Comparison of ENCODE assay signal across 1 cellular context in the genomic region with DNA sequence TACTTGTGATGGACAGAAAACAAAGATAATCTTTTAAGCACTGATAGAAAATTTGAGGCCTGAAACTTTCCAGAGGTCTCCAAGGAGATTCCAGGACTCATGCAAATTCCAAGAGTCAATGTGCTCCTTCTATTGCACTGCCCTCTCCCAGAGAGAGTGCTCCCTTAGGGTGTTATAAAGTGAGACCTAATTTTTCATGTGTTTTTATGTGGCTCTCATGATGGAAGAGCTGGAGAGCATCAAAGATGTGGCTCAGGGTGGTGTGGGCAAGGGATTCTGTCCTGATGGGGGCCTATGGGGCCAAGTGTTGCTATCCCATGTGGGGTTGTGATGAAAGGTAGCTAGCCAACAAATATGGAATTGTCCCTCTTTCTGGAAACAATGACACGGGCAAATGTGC.
TF ChIP-seq lines count a peak whose summit lies in the region.

No MANE protein-coding gene starts in this region.

TF ChIP-seq in SK-N-SH treated with all-trans-retinoic acid at 6 μM for 48 hours, 23 proteins besides CTCF, POLR2A, EP300 and RAD21 (continued from another document):
- TF ChIP-seq, protein P1, sequence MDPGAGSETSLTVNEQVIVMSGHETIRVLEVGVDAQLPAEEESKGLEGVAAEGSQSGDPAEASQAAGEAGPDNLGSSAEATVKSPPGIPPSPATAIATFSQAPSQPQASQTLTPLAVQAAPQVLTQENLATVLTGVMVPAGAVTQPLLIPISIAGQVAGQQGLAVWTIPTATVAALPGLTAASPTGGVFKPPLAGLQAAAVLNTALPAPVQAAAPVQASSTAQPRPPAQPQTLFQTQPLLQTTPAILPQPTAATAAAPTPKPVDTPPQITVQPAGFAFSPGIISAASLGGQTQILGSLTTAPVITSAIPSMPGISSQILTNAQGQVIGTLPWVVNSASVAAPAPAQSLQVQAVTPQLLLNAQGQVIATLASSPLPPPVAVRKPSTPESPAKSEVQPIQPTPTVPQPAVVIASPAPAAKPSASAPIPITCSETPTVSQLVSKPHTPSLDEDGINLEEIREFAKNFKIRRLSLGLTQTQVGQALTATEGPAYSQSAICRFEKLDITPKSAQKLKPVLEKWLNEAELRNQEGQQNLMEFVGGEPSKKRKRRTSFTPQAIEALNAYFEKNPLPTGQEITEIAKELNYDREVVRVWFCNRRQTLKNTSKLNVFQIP (CRISPR knock-in tag; IDR thresholded peaks at IDR 0.05; ENCODE audit: borderline replicate concordance, low read depth), result no peak
- TF ChIP-seq ZNF8 (CRISPR knock-in tag; IDR thresholded peaks at IDR 0.05) (no peak), ESRRG (CRISPR knock-in tag; IDR thresholded peaks at IDR 0.05) (no peak)
